8 cellular contexts compared by ENCODE assay signal in the genomic region with DNA sequence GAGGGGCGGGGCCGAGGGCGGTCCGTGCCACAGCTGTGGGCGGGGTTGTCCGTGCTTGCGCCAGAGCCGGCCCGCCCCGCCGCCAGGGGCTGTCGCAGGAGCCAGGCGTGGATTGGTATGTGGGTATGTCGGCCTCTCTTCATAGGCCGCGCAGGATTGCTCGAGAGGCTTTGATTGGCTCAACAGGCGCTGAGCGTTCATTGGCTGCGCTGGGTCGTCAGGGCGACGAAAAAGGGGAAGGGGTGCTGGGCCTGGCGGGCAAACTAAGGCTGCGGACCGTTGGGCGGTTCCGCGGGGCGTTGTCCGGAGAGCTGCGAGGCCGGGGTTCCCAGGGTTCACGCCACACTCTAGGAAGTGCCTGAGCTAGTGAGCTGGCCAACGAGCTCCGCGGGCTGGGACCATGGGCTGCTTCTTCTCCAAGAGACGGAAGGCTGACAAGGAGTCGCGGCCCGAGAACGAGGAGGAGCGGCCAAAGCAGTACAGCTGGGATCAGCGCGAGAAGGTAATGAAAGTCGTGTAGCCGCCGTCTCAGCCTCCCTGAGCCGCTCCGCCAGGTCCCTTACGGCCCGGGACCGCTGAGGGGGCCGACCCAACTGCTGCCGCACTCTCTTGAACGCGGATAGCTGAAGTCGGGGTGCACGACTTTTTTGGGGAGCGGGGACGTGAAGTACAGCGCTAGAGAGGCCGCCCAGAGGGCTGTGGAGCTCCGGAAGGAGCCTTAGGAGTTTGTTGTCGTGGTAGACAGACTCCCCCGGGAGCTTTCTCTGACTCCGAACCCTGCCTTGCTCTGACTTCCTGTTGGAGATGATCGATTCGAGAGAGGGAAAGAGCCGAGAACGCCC.
DNase-seq lines count a peak whose midpoint lies in the region; ATAC-seq, FAIRE-seq and TF ChIP-seq lines count a peak whose summit lies in the region.

A gene (plus strand): TSS at position 343 of the 842 bp plus-strand sequence. CDS start 58 bp downstream, at position 401.

- ATAC-seq in GM19025 (IDR thresholded peaks at IDR 0.05; ENCODE audit: low read depth, unreplicated experiment) (peak; percentile 91), HG03280 (IDR thresholded peaks at IDR 0.05; ENCODE audit: unreplicated experiment) (peak; percentile 94)
- peak; percentile 96 to 97 for ATAC-seq in activated CD4-positive, CD25-positive, alpha-beta regulatory T cell treated with anti-CD3 and anti-CD28 coated beads, Interleukin-2, amount 50 U/mL, for 24 hours

- FAIRE-seq in islet of Langerhans (lab: Jason Lieb, UNC) = peak; percentile 95

- peak within 1 kb of the TSS; percentile 50 for H3K4me3 ChIP-seq in AG09309 (ENCODE audit: control insufficient read depth, low read depth, low read length)

- no peak for TF ChIP-seq CTCF in AG09309 (IDR thresholded peaks at IDR 0.05; ENCODE audit: control insufficient read depth, insufficient read depth, low read depth, low read length, missing control alignments)

- DNase-seq in AG09309 (ENCODE audit: low read depth) = peak; percentile 66
- peak; percentile 96 for DNase-seq in NCI-H345 (lab: John Stamatoyannopoulos, UW)
- DNase-seq in cerebellar nuclear complex (lab: John Stamatoyannopoulos, UW) = peak; percentile 3 to 72
- DNase-seq in stimulated activated CD4-positive, alpha-beta T cell treated with anti-CD3 and anti-CD28 coated beads, Interleukin-12 subunit alpha, Interleukin-12 subunit beta, amount 100 ng/mL, for 24 hours (ENCODE audit: low read depth in 2 of 2) = peak; percentile 68 to 78

Comparison
In these comparisons a context has a peak if more than half of its experiments do, and no peak if none do; other contexts are left out.
1. Peak in every context shown above with its lines: DNase-seq, ATAC-seq and H3K4me3 ChIP-seq.
2. DNase-seq: peak in every context shown above with its lines; median percentile 96 in NCI-H345; 73 in stimulated activated CD4-positive, alpha-beta T cell treated with anti-CD3 and anti-CD28 coated beads, Interleukin-12 subunit alpha, Interleukin-12 subunit beta, amount 100 ng/mL, for 24 hours; 66 in AG09309; 38 in cerebellar nuclear complex.